Comparison of ENCODE assay signal across 22 cellular contexts in the genomic region with DNA sequence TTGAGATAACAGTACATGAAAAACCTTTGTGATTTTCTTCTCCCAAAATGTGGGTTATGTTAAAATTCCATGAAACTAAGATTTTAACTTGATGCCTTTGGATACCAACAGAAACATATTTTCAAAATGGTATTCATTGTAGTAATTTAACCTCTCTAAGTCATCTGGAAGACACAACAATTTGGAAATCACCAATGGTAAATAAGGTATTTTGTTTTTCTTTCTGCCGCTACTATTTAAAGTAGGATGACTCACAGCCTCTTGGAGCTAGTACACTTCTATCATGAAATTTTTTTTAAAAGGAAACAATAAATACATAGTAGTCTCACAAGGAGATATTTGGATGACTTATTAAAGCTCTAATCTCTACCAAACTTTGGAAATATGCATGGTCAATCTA.
DNase-seq lines count a peak whose midpoint lies in the region; ATAC-seq and TF ChIP-seq lines count a peak whose summit lies in the region.
"Had no signal": no experiment of that assay in that cellular context is flagged by ENCODE, and none has a peak within 500 bp of the region (broad histone marks: within the 10 kb centered on the region; RNA-seq: fewer than 3 reads in every experiment).

No MANE protein-coding gene starts in this region.

- no peak overlapping the region for H3K27ac Mint-ChIP-seq in CD8-positive, alpha-beta T cell
- H3K27ac Mint-ChIP-seq: CD4-positive, alpha-beta memory T cell; endodermal cell; memory B cell had no signal

- peaks cover under 1% of the 10 kb centered on the region for H3K4me1 ChIP-seq in RWPE2 (ENCODE audit: insufficient read depth, poor library complexity, severe bottlenecking)
- H3K4me1 ChIP-seq in skeletal muscle satellite cell (ENCODE audit: control insufficient read depth, insufficient read depth, low read length): peaks cover 8% of the 10 kb centered on the region
- no peaks in the 10 kb centered on the region for H3K4me1 ChIP-seq in CD8-positive, alpha-beta T cell (ENCODE audit: insufficient read depth, low read length)
- H3K4me1 ChIP-seq in effector memory CD4-positive, alpha-beta T cell (ENCODE audit: control insufficient read depth, insufficient read depth, low read length, poor library complexity, severe bottlenecking): no peaks in the 10 kb centered on the region
- H3K4me1 ChIP-seq: prostate gland, upper lobe of right lung had no signal

- no peaks in the 10 kb centered on the region for H3K36me3 ChIP-seq in RWPE2 (ENCODE audit: low read depth)
- no peaks in the 10 kb centered on the region for H3K36me3 ChIP-seq in skeletal muscle satellite cell (ENCODE audit: insufficient read depth, low read length)
- H3K36me3 ChIP-seq in CD8-positive, alpha-beta T cell (ENCODE audit: insufficient read depth, low read length): no peaks in the 10 kb centered on the region
- H3K36me3 ChIP-seq in effector memory CD4-positive, alpha-beta T cell (ENCODE audit: control insufficient read depth, insufficient read depth, low read length): no peaks in the 10 kb centered on the region
- H3K36me3 ChIP-seq: prostate gland, upper lobe of right lung had no signal

- CTCF ChIA-PET in CD8-positive, alpha-beta T cell (lab: Charles Lee): no interaction called here

- H3K4me3 Mint-ChIP-seq in CD8-positive, alpha-beta T cell: no peak overlapping the region
- H3K4me3 Mint-ChIP-seq: CD4-positive, alpha-beta memory T cell; endodermal cell; memory B cell; nephron had no signal

- H3K4me1 Mint-ChIP-seq in CD8-positive, alpha-beta T cell (ENCODE audit: low read depth): no peaks in the 10 kb centered on the region
- H3K4me1 Mint-ChIP-seq: CD4-positive, alpha-beta memory T cell; endodermal cell; memory B cell had no signal

- H3K27me3 Mint-ChIP-seq in CD8-positive, alpha-beta T cell (ENCODE audit: low read depth): no peaks in the 10 kb centered on the region
- H3K27me3 Mint-ChIP-seq: CD4-positive, alpha-beta memory T cell; memory B cell had no signal

- intact Hi-C loops in CD8-positive, alpha-beta T cell (cut with DNase I, micrococcal nuclease): no loop called here

- peaks cover 6% of the 10 kb centered on the region for H3K9me3 Mint-ChIP-seq in CD8-positive, alpha-beta T cell

- DNase-seq in GM03348 (ENCODE audit: low spot score) (peak; percentile 64), RWPE2 (ENCODE audit: low spot score) (no peak), fibroblast of gingiva (ENCODE audit: low read depth) (peak; percentile 85)
- DNase-seq in CD8-positive, alpha-beta T cell: no peak
- no peak for DNase-seq in stimulated activated CD4-positive, alpha-beta T cell treated with anti-CD3 and anti-CD28 coated beads, Interleukin-2, amount 100 ng/mL, for 24 hours
- no peak for DNase-seq in effector memory CD4-positive, alpha-beta T cell
- DNase-seq: activated CD4-positive, alpha-beta T cell treated with anti-CD3 and anti-CD28 coated beads for 4 hours; activated naive CD4-positive, alpha-beta T cell treated with anti-CD3 and anti-CD28 coated beads, Interleukin-2, amount 50 U/mL, for 16 hours; activated T-cell treated with anti-CD3 and anti-CD28 coated beads for 4 hours; CD4-positive, alpha-beta memory T cell; endodermal cell; NCI-H187; NCI-H446; SIG-M5; stimulated activated naive CD8-positive, alpha-beta T cell treated with anti-CD3 and anti-CD28 coated beads, Interleukin-15, Interleukin-2, amounts not matched to agents 100 U/mL and 50 U/mL, for 24 hours; T1000; upper lobe of right lung had no signal

- no peak overlapping the region for H3K9ac ChIP-seq in skeletal muscle satellite cell (ENCODE audit: low read depth, low read length)

- no peaks in the 10 kb centered on the region for H3K36me3 Mint-ChIP-seq in CD8-positive, alpha-beta T cell
- H3K36me3 Mint-ChIP-seq: CD4-positive, alpha-beta memory T cell; memory B cell had no signal

- POLR2A ChIA-PET in CD8-positive, alpha-beta T cell (lab: Charles Lee): no interaction called here

- no peaks in the 10 kb centered on the region for H3K9me3 ChIP-seq in RWPE2 (ENCODE audit: severe bottlenecking)
- H3K9me3 ChIP-seq in skeletal muscle satellite cell (replicated peaks; ENCODE audit: low read length): no peaks in the 10 kb centered on the region
- no peaks in the 10 kb centered on the region for H3K9me3 ChIP-seq in CD8-positive, alpha-beta T cell (ENCODE audit: low read length)
- H3K9me3 ChIP-seq in effector memory CD4-positive, alpha-beta T cell (ENCODE audit: control insufficient read depth, low read length): no peaks in the 10 kb centered on the region
- H3K9me3 ChIP-seq: prostate gland, upper lobe of right lung had no signal

- no peak overlapping the region for H3K27ac ChIP-seq in RWPE2 (ENCODE audit: poor library complexity, severe bottlenecking)
- no peak overlapping the region for H3K27ac ChIP-seq in CD8-positive, alpha-beta T cell (ENCODE audit: low read depth, low read length)
- H3K27ac ChIP-seq in effector memory CD4-positive, alpha-beta T cell (ENCODE audit: insufficient read depth, low read length, poor library complexity, severe bottlenecking): no peak overlapping the region
- H3K27ac ChIP-seq: prostate gland, upper lobe of right lung had no signal

- H3K4me3 ChIP-seq in RWPE2 (ENCODE audit: severe bottlenecking): no peak overlapping the region
- H3K4me3 ChIP-seq in skeletal muscle satellite cell (ENCODE audit: low read length): no peak overlapping the region
- no peak overlapping the region for H3K4me3 ChIP-seq in CD8-positive, alpha-beta T cell (ENCODE audit: low read depth, low read length)
- H3K4me3 ChIP-seq in effector memory CD4-positive, alpha-beta T cell (ENCODE audit: insufficient read depth, low read depth, low read length, poor library complexity, severe bottlenecking): no peak overlapping the region
- H3K4me3 ChIP-seq: prostate gland, upper lobe of right lung had no signal

- peak overlapping the region; percentile 32 for H3K4me2 ChIP-seq in skeletal muscle satellite cell (ENCODE audit: low read length)

- no peaks in the 10 kb centered on the region for H3K27me3 ChIP-seq in RWPE2 (ENCODE audit: insufficient read depth, poor library complexity, severe bottlenecking)
- no peaks in the 10 kb centered on the region for H3K27me3 ChIP-seq in skeletal muscle satellite cell (ENCODE audit: control insufficient read depth, insufficient read depth, low read length)
- H3K27me3 ChIP-seq in CD8-positive, alpha-beta T cell (ENCODE audit: insufficient read depth, low read length): no peaks in the 10 kb centered on the region
- H3K27me3 ChIP-seq in effector memory CD4-positive, alpha-beta T cell (replicated peaks; ENCODE audit: control insufficient read depth, insufficient read depth, low read length, poor library complexity, severe bottlenecking): no peaks in the 10 kb centered on the region
- H3K27me3 ChIP-seq: upper lobe of right lung had no signal

- TF ChIP-seq CTCF in RWPE2 (IDR thresholded peaks at IDR 0.05; ENCODE audit: poor library complexity, severe bottlenecking): no peak
- no peak for TF ChIP-seq CTCF in CD8-positive, alpha-beta T cell (IDR thresholded peaks at IDR 0.05)

- peak; percentile 35; the same call in 1 of the 3 replicates for ATAC-seq in RWPE2 (ENCODE audit: low read depth)
- no peak for ATAC-seq in CD8-positive, alpha-beta T cell
- ATAC-seq in GM21717 (IDR thresholded peaks at IDR 0.05; ENCODE audit: unreplicated experiment): no peak
- ATAC-seq: stimulated activated naive CD8-positive, alpha-beta T cell treated with anti-CD3 and anti-CD28 coated beads, Interleukin-15, Interleukin-2, amounts not matched to agents 100 U/mL and 50 U/mL, for 24 hours; upper lobe of right lung had no signal

Comparison
In these comparisons a context has a peak if more than half of its experiments do, and no peak if none do; other contexts are left out.
1. DNase-seq: peak in GM03348 (single experiment) and fibroblast of gingiva (single experiment); none in RWPE2 (single experiment), CD8-positive, alpha-beta T cell (0 of 7), stimulated activated CD4-positive, alpha-beta T cell treated with anti-CD3 and anti-CD28 coated beads, Interleukin-2, amount 100 ng/mL, for 24 hours (0 of 2) and effector memory CD4-positive, alpha-beta T cell (0 of 3).